ENCODE assay signal across 17 cellular contexts in the genomic region with DNA sequence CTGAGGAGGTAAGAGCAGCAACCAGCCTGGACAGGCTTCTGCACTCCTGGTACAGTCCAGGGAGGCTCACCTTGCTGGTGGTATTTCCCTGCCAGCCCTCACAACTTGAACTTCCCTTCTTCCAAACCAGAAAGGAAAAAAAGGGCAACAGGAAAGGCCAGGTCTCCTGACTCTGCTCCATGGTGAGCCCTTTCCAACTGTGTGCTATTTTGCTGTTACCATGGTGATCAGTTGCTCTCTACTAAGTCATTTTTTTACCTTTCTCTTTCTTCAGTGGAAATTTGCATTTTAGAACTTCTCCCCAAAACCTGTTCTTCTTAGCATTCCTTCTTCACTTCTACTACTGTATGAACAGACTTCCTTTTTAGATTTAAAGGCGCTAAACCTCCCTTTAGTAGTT.
DNase-seq lines count a peak whose midpoint lies in the region; FAIRE-seq and TF ChIP-seq lines count a peak whose summit lies in the region.
"Had no signal": no experiment of that assay in that cellular context is flagged by ENCODE, and none has a peak within 500 bp of the region (broad histone marks: within the 10 kb centered on the region; RNA-seq: fewer than 3 reads in every experiment).

No MANE protein-coding gene starts in this region.

- no peaks in the 10 kb centered on the region for H3K27me3 ChIP-seq in H7 (ENCODE audit: control insufficient read depth, insufficient read depth, low read length)

- no peak overlapping the region for H3K4me3 ChIP-seq in H7 (ENCODE audit: insufficient read depth, low read depth, low read length)
- H3K4me3 ChIP-seq in choroid plexus epithelial cell (ENCODE audit: low read depth, low read length), result no peak overlapping the region

- TF ChIP-seq CTCF in choroid plexus epithelial cell (conservative IDR thresholded peaks at IDR 0.05; ENCODE audit: low read depth, low read length), result no peak
- TF ChIP-seq CTCF in chondrocyte (IDR thresholded peaks at IDR 0.05), result no peak

- no peaks in the 10 kb centered on the region for H3K9me3 Mint-ChIP-seq in chondrocyte (ENCODE audit: low read depth)
- H3K9me3 Mint-ChIP-seq: CD4-positive, alpha-beta memory T cell had no signal

- no peak overlapping the region for H3K4me3 Mint-ChIP-seq in chondrocyte (ENCODE audit: unreplicated experiment)
- H3K4me3 Mint-ChIP-seq: B cell; CD4-positive, alpha-beta memory T cell had no signal

- H3K4me1 Mint-ChIP-seq in chondrocyte (ENCODE audit: low read depth), result no peaks in the 10 kb centered on the region
- H3K4me1 Mint-ChIP-seq: B cell; CD4-positive, alpha-beta memory T cell had no signal

- TF ChIP-seq POLR2A in GM12891 (IDR thresholded peaks at IDR 0.05; ENCODE audit: low read depth, low read length), result no peak

- FAIRE-seq in GM12891 (lab: Jason Lieb, UNC), result no peak
- FAIRE-seq: A204.1, D721Med, GM18507, HepG2, HTR-8/SVneo had no signal

- in situ Hi-C loops in Caki2 (cut with HindIII; ENCODE audit: low pct_unique_long_range_greater_than_20kb, low sequenced_read_pairs), result no loop called here

- H3K36me3 ChIP-seq in H7 (replicated peaks; ENCODE audit: control insufficient read depth, insufficient read depth, low read length), result no peaks in the 10 kb centered on the region

- H3K36me3 Mint-ChIP-seq in chondrocyte (ENCODE audit: low read depth), result no peaks in the 10 kb centered on the region
- H3K36me3 Mint-ChIP-seq: CD4-positive, alpha-beta memory T cell had no signal

- peak; percentile 9 for DNase-seq in Caki2 (ENCODE audit: low read depth)
- DNase-seq in H7, result peak; percentile 16
- DNase-seq in choroid plexus epithelial cell (ENCODE audit: low read depth), result peak; percentile 33
- DNase-seq in left kidney (ENCODE audit: low read depth, low spot score), result peak; percentile 15
- no peak for DNase-seq in SW480 (ENCODE audit: low spot score)
- DNase-seq in chondrocyte (ENCODE audit: low spot score), result no peak
- DNase-seq in GM12891 (ENCODE audit: insufficient read length, low spot score), result no peak
- DNase-seq: C1 segment of cervical spinal cord; CD4-positive, alpha-beta memory T cell; DMS153; HCEC 1CT had no signal

- H3K27ac Mint-ChIP-seq in chondrocyte (ENCODE audit: unreplicated experiment), result no peak overlapping the region
- H3K27ac Mint-ChIP-seq: B cell; CD4-positive, alpha-beta memory T cell had no signal

- H3K27me3 Mint-ChIP-seq in chondrocyte (ENCODE audit: low read depth), result peaks cover 1% of the 10 kb centered on the region

TF ChIP-seq in GM12891, 5 proteins besides CTCF, POLR2A, EP300 and RAD21:
- no peak for TF ChIP-seq TAF1 (IDR thresholded peaks at IDR 0.05; ENCODE audit: low read depth, low read length)
- no peak for TF ChIP-seq POU2F2 (IDR thresholded peaks at IDR 0.05; ENCODE audit: low read depth, low read length)
- no peak for TF ChIP-seq SPI1 (IDR thresholded peaks at IDR 0.05; ENCODE audit: low read depth, low read length)
- TF ChIP-seq PAX5 (IDR thresholded peaks at IDR 0.05; ENCODE audit: insufficient read depth, low read length, severe bottlenecking), result no peak
- TF ChIP-seq POLR2AphosphoS5 (IDR thresholded peaks at IDR 0.05; ENCODE audit: low read depth, low read length), result no peak

Comparison
In these comparisons a context has a peak if more than half of its experiments do, and no peak if none do; other contexts are left out.
1. DNase-seq: peak in Caki2 (single experiment), H7 (single experiment), choroid plexus epithelial cell (single experiment) and left kidney (single experiment); none in SW480 (single experiment), chondrocyte (single experiment) and GM12891 (single experiment).